In genomic region chr5:119808474-119808873, GRCh38 we compare ENCODE assay signal across 24 cellular contexts.
A peak's percentile ranks its signal among the peaks of the same experiment; 100 is the strongest.
DNase-seq lines count a peak whose midpoint lies in the region; ATAC-seq, FAIRE-seq and TF ChIP-seq lines count a peak whose summit lies in the region.
"Had no signal": no experiment of that assay in that cellular context is flagged by ENCODE, and none has a peak within 500 bp of the region (broad histone marks: within the 10 kb centered on the region; RNA-seq: fewer than 3 reads in every experiment).

No MANE protein-coding gene starts in this region.

- H3K9me3 Mint-ChIP-seq in stimulated activated naive B cell treated with anti-CD40 and anti-IgM and Interleukin-4, amounts not matched to agents 10 μg/mL and 1 μg/mL and 100 μg/mL, for 72 hours = peaks cover 11 to 17% of the 10 kb centered on the region in 2 donors

- WGBS in HepG2 (ENCODE audit: low lambda C conversion rate) = 5% methylated on average over 2 of the region's 2 CpGs
- WGBS in right lobe of liver (ENCODE audit: insufficient coverage, low coverage, low lambda C conversion rate, missing lambda C conversion rate) = 69% methylated on average over 1 of the region's 2 CpGs

- H2AFZ ChIP-seq in HepG2 (ENCODE audit: low read length) = no peak overlapping the region
- H2AFZ ChIP-seq: GM23248 had no signal

- H3K9ac ChIP-seq in HepG2 (ENCODE audit: insufficient read depth, low read depth, low read length) = no peak overlapping the region
- H3K9ac ChIP-seq: BLaER1 treated with 17β-estradiol and CSF1 and Interleukin-3, amounts not matched to agents 10 nM and 100 nM; GM23248 had no signal

- H3K27ac ChIP-seq in HepG2 (ENCODE audit: extremely low read length, insufficient read depth, low read length) (no peak overlapping the region), right lobe of liver (no peak overlapping the region)
- H3K27ac ChIP-seq: BLaER1 treated with 17β-estradiol and CSF1 and Interleukin-3, amounts not matched to agents 10 nM and 100 nM; GM23248 had no signal

- BruUV-seq in HepG2 (replicated peaks; lab: Mats Ljungman, UMichigan) = no TSS peak

- no peaks in the 10 kb centered on the region for H3K4me1 Mint-ChIP-seq in stimulated activated naive B cell treated with anti-CD40 and anti-IgM and Interleukin-4, amounts not matched to agents 10 μg/mL and 1 μg/mL and 100 μg/mL, for 72 hours
- H3K4me1 Mint-ChIP-seq: CD4-positive, alpha-beta memory T cell had no signal

- FAIRE-seq in HepG2 (lab: Jason Lieb, UNC) = no peak
- FAIRE-seq: A204.1, GM19239, HTR-8/SVneo had no signal

- H3K79me2 ChIP-seq in HepG2 (ENCODE audit: insufficient read depth, low read length) = no peaks in the 10 kb centered on the region

- H3K4me3 Mint-ChIP-seq in stimulated activated naive B cell treated with anti-CD40 and anti-IgM and Interleukin-4, amounts not matched to agents 10 μg/mL and 1 μg/mL and 100 μg/mL, for 72 hours = no peak overlapping the region
- H3K4me3 Mint-ChIP-seq: CD4-positive, alpha-beta memory T cell had no signal

- TF ChIP-seq EP300 in HepG2 (IDR thresholded peaks at IDR 0.05; ENCODE audit: low read depth in 2 of 2, low read length in 2 of 2) (no peak), HepG2 (CRISPR knock-in tag; IDR thresholded peaks at IDR 0.05; ENCODE audit: borderline replicate concordance) (no peak)

- H3K36me3 ChIP-seq in HepG2 (replicated peaks in 1 of 2; ENCODE audit: control insufficient read depth in 1 of 2, insufficient read depth in 2 of 2, low read length in 2 of 2) (no peaks in the 10 kb centered on the region), right lobe of liver (no peaks in the 10 kb centered on the region)
- H3K36me3 ChIP-seq: BLaER1 treated with 17β-estradiol and CSF1 and Interleukin-3, amounts not matched to agents 10 nM and 100 nM had no signal

- CTCF ChIA-PET in HepG2 (lab: Yijun Ruan, JAX; ENCODE audit: low intra/inter-chr PET ratio, low total read pairs) = no interaction called here

- ATAC-seq in HepG2 = peak; percentile 31; the same call in 2 of the 3 replicates
- ATAC-seq in right lobe of liver = no peak
- no peak for ATAC-seq in stimulated activated naive B cell treated with anti-CD40 and anti-IgM and Interleukin-4, amounts not matched to agents 10 μg/mL and 1 μg/mL and 100 μg/mL, for 72 hours (replicated peaks)
- no peak for ATAC-seq in GM19324 (IDR thresholded peaks at IDR 0.05; ENCODE audit: low FRiP score, unreplicated experiment)
- ATAC-seq: PC-3 had no signal

- H3K4me1 ChIP-seq in HepG2 (ENCODE audit: insufficient read depth, low read length) (no peaks in the 10 kb centered on the region), right lobe of liver (no peaks in the 10 kb centered on the region)
- H3K4me1 ChIP-seq: BLaER1 treated with 17β-estradiol and CSF1 and Interleukin-3, amounts not matched to agents 10 nM and 100 nM had no signal

- H3K9me3 ChIP-seq in HepG2 (ENCODE audit: low read length) (peaks cover 8% of the 10 kb centered on the region; the same call in 1 of the 2 replicates), right lobe of liver (peaks cover 0 to 6% (median 0%) of the 10 kb centered on the region in 4 donors)

- TF ChIP-seq POLR2A in HepG2 (IDR thresholded peaks at IDR 0.05; ENCODE audit: insufficient read depth in 1 of 2, low read depth in 2 of 2, low read length in 2 of 2) = no peak
- TF ChIP-seq POLR2A in right lobe of liver (IDR thresholded peaks at IDR 0.05) = no peak

- H3K27ac Mint-ChIP-seq in stimulated activated naive B cell treated with anti-CD40 and anti-IgM and Interleukin-4, amounts not matched to agents 10 μg/mL and 1 μg/mL and 100 μg/mL, for 72 hours = no peak overlapping the region
- H3K27ac Mint-ChIP-seq: CD4-positive, alpha-beta memory T cell had no signal

- H3K27me3 ChIP-seq in HepG2 (ENCODE audit: control insufficient read depth in 1 of 2, insufficient read depth in 2 of 2, low read length in 2 of 2) (no peaks in the 10 kb centered on the region), right lobe of liver (no peaks in the 10 kb centered on the region)
- H3K27me3 ChIP-seq: BLaER1 treated with 17β-estradiol and CSF1 and Interleukin-3, amounts not matched to agents 10 nM and 100 nM had no signal

- no peak for TF ChIP-seq RAD21 in HepG2 (CRISPR knock-in tag; IDR thresholded peaks at IDR 0.05)

- H3K36me3 Mint-ChIP-seq in stimulated activated naive B cell treated with anti-CD40 and anti-IgM and Interleukin-4, amounts not matched to agents 10 μg/mL and 1 μg/mL and 100 μg/mL, for 72 hours = no peaks in the 10 kb centered on the region
- H3K36me3 Mint-ChIP-seq: CD4-positive, alpha-beta memory T cell had no signal

- no peaks in the 10 kb centered on the region for H4K20me1 ChIP-seq in HepG2 (ENCODE audit: insufficient read depth, low read length)
- H4K20me1 ChIP-seq: BLaER1 treated with 17β-estradiol and CSF1 and Interleukin-3, amounts not matched to agents 10 nM and 100 nM had no signal

- intact Hi-C loops in HepG2 (cut with micrococcal nuclease; ENCODE audit: unreplicated experiment) = loop anchor here (2.0 kb wide), 1 partner anchor 650 kb away; no protein-coding TSS in a partner anchor
- intact Hi-C loops in right lobe of liver (cut with DNase I) = no loop called here

- POLR2A ChIA-PET in HepG2 (lab: Yijun Ruan, JAX) = no interaction called here

- H3K4me2 ChIP-seq in HepG2 (ENCODE audit: low read depth, low read length) = no peak overlapping the region
- H3K4me2 ChIP-seq: BLaER1 treated with 17β-estradiol and CSF1 and Interleukin-3, amounts not matched to agents 10 nM and 100 nM had no signal

- peak; percentile 4 for DNase-seq in HepG2 (ENCODE audit: low spot score)
- DNase-seq in right lobe of liver = no peak
- DNase-seq in SK-MEL-5 (ENCODE audit: low read depth, low spot score) = peak; percentile 8
- DNase-seq in fibroblast of mammary gland (ENCODE audit: low read depth) = peak; percentile 4
- DNase-seq in stimulated activated naive B cell treated with anti-CD40 and anti-IgM and Interleukin-4, amounts not matched to agents 10 μg/mL and 1 μg/mL and 100 μg/mL, for 72 hours = no peak
- no peak for DNase-seq in activated gamma-delta T cell treated with Interleukin-2 at 50 U/mL for 16 hours
- DNase-seq: AML-193; CD4-positive, alpha-beta memory T cell; COR-L47; DMS79; GM23248; HCEC 1CT; IMR-90; NCI-H2029; NCI-H446 treated with DMSO at 0.1 percent for 48 hours; NCI-H526; NCI-H82; NK-92 treated with Interleukin-12 subunit alpha and Interleukin-12 subunit beta, amount 100 ng/mL, for 24 hours; PC-3 had no signal

- in situ Hi-C loops in HepG2 (cut with HindIII; ENCODE audit: extremely low pct_ligation_motif_present, low pct_unique_long_range_greater_than_20kb) = no loop called here
- in situ Hi-C loops in SK-MEL-5 (cut with HindIII; ENCODE audit: low pct_unique_long_range_greater_than_20kb, low sequenced_read_pairs) = no loop called here

- TF ChIP-seq CTCF in HepG2 (CRISPR knock-in tag; IDR thresholded peaks at IDR 0.05) (peak; percentile 30), right lobe of liver (IDR thresholded peaks at IDR 0.05) (no peak), fibroblast of mammary gland (conservative IDR thresholded peaks at IDR 0.05; ENCODE audit: control insufficient read depth, insufficient read depth, low read depth, low read length) (no peak)

- H3K4me3 ChIP-seq in HepG2 (replicated peaks in 1 of 3; ENCODE audit: insufficient read depth in 1 of 3, low read depth in 2 of 3, low read length in 3 of 3) (no peak overlapping the region), right lobe of liver (no peak overlapping the region), fibroblast of mammary gland (ENCODE audit: control insufficient read depth, low read depth, low read length) (no peak overlapping the region)
- H3K4me3 ChIP-seq: BLaER1 treated with 17β-estradiol and CSF1 and Interleukin-3, amounts not matched to agents 10 nM and 100 nM; GM23248 had no signal

- H3K27me3 Mint-ChIP-seq in stimulated activated naive B cell treated with anti-CD40 and anti-IgM and Interleukin-4, amounts not matched to agents 10 μg/mL and 1 μg/mL and 100 μg/mL, for 72 hours = no peaks in the 10 kb centered on the region
- H3K27me3 Mint-ChIP-seq: CD4-positive, alpha-beta memory T cell had no signal

TF ChIP-seq in HepG2, 621 proteins besides CTCF, POLR2A, EP300 and RAD21 (continues in another document):
- TF ChIP-seq ZHX1 (CRISPR knock-in tag; IDR thresholded peaks at IDR 0.05; ENCODE audit: low read depth) = no peak
- no peak for TF ChIP-seq ZNF256 (CRISPR knock-in tag; conservative IDR thresholded peaks at IDR 0.05)
- no peak for TF ChIP-seq ZNF136 (CRISPR knock-in tag; IDR thresholded peaks at IDR 0.05; ENCODE audit: low read depth)

Comparison
In these comparisons a context has a peak if more than half of its experiments do, and no peak if none do; other contexts are left out.
1. DNase-seq: peak in HepG2 (single experiment), SK-MEL-5 (single experiment) and fibroblast of mammary gland (single experiment); none in right lobe of liver (0 of 3), stimulated activated naive B cell treated with anti-CD40 and anti-IgM and Interleukin-4, amounts not matched to agents 10 μg/mL and 1 μg/mL and 100 μg/mL, for 72 hours (single experiment) and activated gamma-delta T cell treated with Interleukin-2 at 50 U/mL for 16 hours (single experiment).